ENCODE assay signal across 21 cellular contexts in the genomic region with DNA sequence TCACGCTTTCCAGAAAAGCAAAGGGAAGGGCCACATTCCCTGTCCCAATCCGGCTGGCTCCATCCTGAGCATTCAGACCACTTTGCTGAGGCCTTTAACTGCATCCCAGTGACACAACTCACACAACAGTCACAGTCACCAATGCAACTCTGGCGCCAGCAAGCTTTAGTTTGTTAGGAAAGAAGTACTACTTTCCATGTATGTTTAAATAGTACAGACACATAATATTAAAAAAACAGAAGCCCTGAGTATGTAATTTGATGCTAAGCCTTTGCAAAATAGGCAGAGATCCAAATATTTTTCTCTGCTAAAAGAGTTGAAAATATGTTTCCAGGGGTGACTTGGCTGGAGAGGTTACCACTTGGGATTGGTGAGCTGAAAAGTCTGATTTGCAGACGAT. TPM values are rescaled to one million over a fixed set of nuclear protein-coding genes. Genes with fewer than 3 reads are reported as not detected.
DNase-seq lines count a peak whose midpoint lies in the region; ATAC-seq and TF ChIP-seq lines count a peak whose summit lies in the region.
"Had no signal": no experiment of that assay in that cellular context is flagged by ENCODE, and none has a peak within 500 bp of the region (broad histone marks: within the 10 kb centered on the region; RNA-seq: fewer than 3 reads in every experiment).

No MANE protein-coding gene starts in this region.

- no peaks in the 10 kb centered on the region for H3K4me1 Mint-ChIP-seq in Caco-2 (ENCODE audit: low read depth, unreplicated experiment)

- peaks cover 14% of the 10 kb centered on the region for H3K27me3 Mint-ChIP-seq in Caco-2 (ENCODE audit: insufficient read depth, unreplicated experiment)
- H3K27me3 Mint-ChIP-seq: brain had no signal

- H3K4me1 ChIP-seq in heart right ventricle (peaks cover 0 to 21% (median 3%) of the 10 kb centered on the region in 9 donors), mesodermal cell (ENCODE audit: control insufficient read depth, insufficient read depth, low read length, poor library complexity, severe bottlenecking) (no peaks in the 10 kb centered on the region), Caco-2 (no peaks in the 10 kb centered on the region)
- H3K4me1 ChIP-seq: A549, BLaER1 had no signal

- no peak overlapping the region for H3K27ac Mint-ChIP-seq in Caco-2 (ENCODE audit: unreplicated experiment)
- H3K27ac Mint-ChIP-seq: activated naive CD4-positive, alpha-beta T cell treated with anti-CD3 and anti-CD28 coated beads, Interleukin-2, amount 50 U/mL, for 72 hours; activated T-helper 1 cell treated with anti-CD3 and anti-CD28 coated beads, Interleukin-12 subunit alpha, Interleukin-12 subunit beta, Interleukin-2, Interleukin-4 antibody, amounts not matched to agents 30 ng/mL and 10 ng/mL and 1 ng/mL, durations not matched to agents 14 hours and 24 hours and 36 hours; nephron progenitor cell had no signal

- H3K36me3 Mint-ChIP-seq in Caco-2 (ENCODE audit: insufficient read depth, unreplicated experiment), result no peaks in the 10 kb centered on the region
- H3K36me3 Mint-ChIP-seq: activated naive CD4-positive, alpha-beta T cell treated with anti-CD3 and anti-CD28 coated beads, Interleukin-2, amount 50 U/mL, for 72 hours; brain had no signal

- peaks cover 0 to 4% (median 0%) of the 10 kb centered on the region in 11 donors for H3K9me3 ChIP-seq in heart right ventricle
- no peaks in the 10 kb centered on the region for H3K9me3 ChIP-seq in mesodermal cell (ENCODE audit: control insufficient read depth, low read length)
- H3K9me3 ChIP-seq in Caco-2, result no peaks in the 10 kb centered on the region
- H3K9me3 ChIP-seq: A549, BLaER1 had no signal

- H3K4me3 Mint-ChIP-seq in Caco-2 (ENCODE audit: unreplicated experiment), result no peak overlapping the region
- H3K4me3 Mint-ChIP-seq: activated T-helper 1 cell treated with anti-CD3 and anti-CD28 coated beads, Interleukin-12 subunit alpha, Interleukin-12 subunit beta, Interleukin-2, Interleukin-4 antibody, amounts not matched to agents 30 ng/mL and 10 ng/mL and 1 ng/mL, durations not matched to agents 14 hours and 24 hours and 36 hours; nephron progenitor cell had no signal

- H3K9me3 Mint-ChIP-seq in Caco-2 (ENCODE audit: unreplicated experiment), result no peaks in the 10 kb centered on the region
- H3K9me3 Mint-ChIP-seq: activated naive CD4-positive, alpha-beta T cell treated with anti-CD3 and anti-CD28 coated beads, Interleukin-2, amount 50 U/mL, for 72 hours; activated T-helper 1 cell treated with anti-CD3 and anti-CD28 coated beads, Interleukin-12 subunit alpha, Interleukin-12 subunit beta, Interleukin-2, Interleukin-4 antibody, amounts not matched to agents 30 ng/mL and 10 ng/mL and 1 ng/mL, durations not matched to agents 14 hours and 24 hours and 36 hours had no signal

- H3K4me3 ChIP-seq in heart right ventricle (no peak overlapping the region), brain microvascular endothelial cell (ENCODE audit: low read depth, low read length) (no peak overlapping the region), mesodermal cell (ENCODE audit: extremely low read depth, insufficient read depth, low read length, poor library complexity, severe bottlenecking) (no peak overlapping the region), Caco-2 (ENCODE audit: low read depth, low read length) (no peak overlapping the region)
- H3K4me3 ChIP-seq: A549, BLaER1 had no signal

- intact Hi-C loops in heart right ventricle (cut with DNase I), result loop anchor here in 2 of 10 donors (10.0 kb wide), 2 partner anchors 106 to 346 kb away; no protein-coding TSS in a partner anchor
- intact Hi-C loops in Right ventricle myocardium inferior (cut with DNase I), result no loop called here
- intact Hi-C loops in Caco-2 (cut with micrococcal nuclease; ENCODE audit: unreplicated experiment), result no loop called here

- DNase-seq in heart right ventricle (no peak), Right ventricle myocardium inferior (ENCODE audit: missing footprints) (no peak), brain microvascular endothelial cell (peak; percentile 31), NCI-H187 (lab: John Stamatoyannopoulos, UW) (no peak), kidney tubule cell (ENCODE audit: low spot score) (no peak), Caco-2 (no peak)
- DNase-seq: activated CD4-positive, alpha-beta T cell treated with anti-CD3 and anti-CD28 coated beads for 48 hours; cortex of kidney; NCI-H1436; NCI-H748 treated with DMSO at 0.1 percent for 48 hours; nephron progenitor cell; SHP77 treated with DMSO at 0.1 percent for 48 hours; T-helper 1 cell had no signal

- no peak for TF ChIP-seq CTCF in heart right ventricle (IDR thresholded peaks at IDR 0.05)
- TF ChIP-seq CTCF in brain microvascular endothelial cell (IDR thresholded peaks at IDR 0.05; ENCODE audit: low read depth, low read length, missing control alignments), result no peak
- no peak for TF ChIP-seq CTCF in Caco-2 (IDR thresholded peaks at IDR 0.05; ENCODE audit: insufficient read depth in 1 of 2, low read depth in 1 of 2, low read length in 1 of 2, severe bottlenecking in 1 of 2, unreplicated experiment in 1 of 2)

- in situ Hi-C loops in brain microvascular endothelial cell (cut with HindIII; ENCODE audit: low pct_ligation_motif_present, low sequenced_read_pairs), result no loop called here

- no peaks in the 10 kb centered on the region for H3K27me3 ChIP-seq in heart right ventricle
- no peaks in the 10 kb centered on the region for H3K27me3 ChIP-seq in brain microvascular endothelial cell (replicated peaks)
- H3K27me3 ChIP-seq in Caco-2 (replicated peaks; ENCODE audit: control insufficient read depth, insufficient read depth, low read length), result no peaks in the 10 kb centered on the region; the same call in 1 of the 2 replicates
- H3K27me3 ChIP-seq: BLaER1 had no signal

- H3K27ac ChIP-seq in heart right ventricle (peak overlapping the region in 6 of 10 donors; percentile 12 to 51 (median 34)), brain microvascular endothelial cell (peak overlapping the region; percentile 41), mesodermal cell (ENCODE audit: low read depth, low read length, severe bottlenecking) (peak overlapping the region; percentile 65)
- H3K27ac ChIP-seq: A549, BLaER1 had no signal

- ATAC-seq in heart right ventricle (peak in 4 of 8 donors; percentile 15 to 43 (median 38)), Right ventricle myocardium inferior (no peak), HG03460 (IDR thresholded peaks at IDR 0.05; ENCODE audit: unreplicated experiment) (no peak)
- ATAC-seq: A549; activated naive CD4-positive, alpha-beta T cell treated with anti-CD3 and anti-CD28 coated beads, Interleukin-2, amount 50 U/mL, for 72 hours had no signal

- POLR2A ChIA-PET in Caco-2 (lab: Charles Lee), result no interaction called here

- H3K36me3 ChIP-seq in heart right ventricle (no peaks in the 10 kb centered on the region), brain microvascular endothelial cell (replicated peaks) (no peaks in the 10 kb centered on the region), mesodermal cell (ENCODE audit: control insufficient read depth, insufficient read depth, low read length) (no peaks in the 10 kb centered on the region), Caco-2 (ENCODE audit: control insufficient read depth, insufficient read depth, low read length) (no peaks in the 10 kb centered on the region)
- H3K36me3 ChIP-seq: BLaER1 had no signal

- BruUV-seq in Caco-2 (replicated peaks; lab: Mats Ljungman, UMichigan), result no TSS peak

- CTCF ChIA-PET in Caco-2 (lab: Charles Lee), result no interaction called here

- 55 to 64% methylated on average over 4 of the region's 4 CpGs for WGBS in heart right ventricle, 2 donors
- 91 to 100% methylated on average over 1 to 3 of the region's 4 CpGs for WGBS in mesodermal cell (ENCODE audit: insufficient coverage in 2 of 2), 2 experiments

RNA-seq across cellular contexts. Expression of gene GAS1, which starts 31.7 kb away (rescaled TPM):
- 10 to 100 TPM in 5 of 10 donors, 1 to 10 TPM in 5; 3.2 to 26.3 (median 10.3) TPM for total RNA-seq in heart right ventricle
- polyA plus RNA-seq in heart right ventricle, result 10 to 100 TPM in 1 of 2 donors, 1 to 10 TPM in 1; 10.0 to 11.2 TPM
- total RNA-seq in Right ventricle myocardium inferior, result 22.3 TPM
- 13.7 TPM for polyA plus RNA-seq in mesodermal cell (2013, experiment 1 of 2)
- 14.1 TPM for polyA plus RNA-seq in mesodermal cell (2013, experiment 2 of 2)
- total RNA-seq in Caco-2 (2022), result 0.64 and 1.4 TPM in 2 replicates
- total RNA-seq: G401 had no signal
